Comparison of ENCODE assay signal across 11 cellular contexts in the genomic region with DNA sequence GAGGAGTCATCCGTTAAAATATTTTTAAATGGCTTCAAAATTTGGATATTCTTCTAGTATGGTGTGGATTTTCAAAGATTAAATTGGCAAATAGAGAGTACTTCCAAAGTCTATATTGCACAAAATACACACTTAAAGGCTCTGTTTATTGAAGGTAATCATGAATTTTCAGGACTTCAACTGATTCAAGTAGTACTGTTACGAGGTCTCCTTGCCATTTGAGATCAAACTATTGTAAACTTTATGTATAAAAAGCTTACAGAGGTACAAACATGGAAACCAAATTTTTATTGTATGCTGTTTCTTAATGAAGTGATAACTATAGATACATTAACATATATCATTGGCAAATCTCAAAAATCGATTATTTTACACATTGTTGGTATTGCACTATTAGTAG. TPM values are rescaled to one million over a fixed set of nuclear protein-coding genes. Genes with fewer than 3 reads are reported as not detected.
DNase-seq lines count a peak whose midpoint lies in the region; ATAC-seq and TF ChIP-seq lines count a peak whose summit lies in the region.
"Had no signal": no experiment of that assay in that cellular context is flagged by ENCODE, and none has a peak within 500 bp of the region (broad histone marks: within the 10 kb centered on the region; RNA-seq: fewer than 3 reads in every experiment).

No MANE protein-coding gene starts in this region.

- H2AK5ac ChIP-seq in mesendoderm (ENCODE audit: low read length), result no peak overlapping the region

- H3K4me3 ChIP-seq in iPS-18a (ENCODE audit: low read length), result peak overlapping the region; percentile 75
- H3K4me3 ChIP-seq in thoracic aorta, result peak overlapping the region; percentile 99
- H3K4me3 ChIP-seq in mesendoderm (ENCODE audit: low read length), result no peak overlapping the region

- H4K5ac ChIP-seq in mesendoderm (ENCODE audit: low read length), result no peak overlapping the region

- H2BK120ac ChIP-seq in mesendoderm (ENCODE audit: low read depth, low read length), result no peak overlapping the region

- peak overlapping the region; percentile 99 for H3K4me3 Mint-ChIP-seq in activated CD8-positive, alpha-beta memory T cell treated with anti-CD3 and anti-CD28 coated beads, Interleukin-2, amount 10 ng/mL, durations not matched to agents 7 days and 5 days
- H3K4me3 Mint-ChIP-seq in activated naive CD8-positive, alpha-beta T cell, result peak overlapping the region; percentile 100

- H3K27me3 ChIP-seq in iPS-18a (ENCODE audit: control insufficient read depth, insufficient read depth, low read length) (peaks cover 10% of the 10 kb centered on the region), thoracic aorta (replicated peaks; ENCODE audit: insufficient read depth) (no peaks in the 10 kb centered on the region), mesendoderm (ENCODE audit: insufficient read depth, low read length, poor library complexity) (peaks cover 3% of the 10 kb centered on the region)

- H3K27me3 Mint-ChIP-seq in activated CD8-positive, alpha-beta memory T cell treated with anti-CD3 and anti-CD28 coated beads, Interleukin-2, amount 10 ng/mL, durations not matched to agents 7 days and 5 days, result peaks cover 10% of the 10 kb centered on the region
- H3K27me3 Mint-ChIP-seq in activated naive CD8-positive, alpha-beta T cell, result no peaks in the 10 kb centered on the region

- no peaks in the 10 kb centered on the region for H3K79me1 ChIP-seq in mesendoderm (ENCODE audit: low read length)

- H2BK5ac ChIP-seq in mesendoderm (ENCODE audit: low read length), result no peak overlapping the region

- H2BK15ac ChIP-seq in mesendoderm (replicated peaks; ENCODE audit: low read depth), result no peak overlapping the region

- no peak for TF ChIP-seq CTCF in thoracic aorta (IDR thresholded peaks at IDR 0.05)

- H3K36me3 ChIP-seq in iPS-18a (ENCODE audit: control insufficient read depth, low read depth, low read length) (no peaks in the 10 kb centered on the region), thoracic aorta (no peaks in the 10 kb centered on the region), mesendoderm (ENCODE audit: control insufficient read depth, insufficient read depth, low read length) (no peaks in the 10 kb centered on the region)

- ATAC-seq in activated CD8-positive, alpha-beta memory T cell treated with anti-CD3 and anti-CD28 coated beads, Interleukin-2, amount 10 ng/mL, durations not matched to agents 7 days and 5 days, result no peak
- ATAC-seq in thoracic aorta (ENCODE audit: insufficient number of reproducible peaks, low FRiP score, low read depth) (no peak), GM19395 (IDR thresholded peaks at IDR 0.05; ENCODE audit: unreplicated experiment) (no peak)
- ATAC-seq: sciatic nerve had no signal

- no peak overlapping the region for H3K4ac ChIP-seq in mesendoderm (ENCODE audit: low read depth, low read length)

- H3K27ac Mint-ChIP-seq in activated CD8-positive, alpha-beta memory T cell treated with anti-CD3 and anti-CD28 coated beads, Interleukin-2, amount 10 ng/mL, durations not matched to agents 7 days and 5 days, result no peak overlapping the region
- no peak overlapping the region for H3K27ac Mint-ChIP-seq in activated naive CD8-positive, alpha-beta T cell

- no peak overlapping the region for H3K23ac ChIP-seq in mesendoderm (ENCODE audit: low read length)

- peaks cover 44% of the 10 kb centered on the region for H3K79me2 ChIP-seq in mesendoderm (ENCODE audit: control insufficient read depth, insufficient read depth, low read length)

- no peak overlapping the region for H4K8ac ChIP-seq in mesendoderm (ENCODE audit: low read depth, low read length)

- peaks cover 22% of the 10 kb centered on the region for H3K4me1 ChIP-seq in iPS-18a (ENCODE audit: control insufficient read depth, low read depth, low read length)
- H3K4me1 ChIP-seq in thoracic aorta (ENCODE audit: control insufficient read depth in 1 of 2, low read depth in 2 of 2), result peaks cover 16 to 29% of the 10 kb centered on the region in 2 donors
- H3K4me1 ChIP-seq in mesendoderm (ENCODE audit: control insufficient read depth, low read depth, low read length), result no peaks in the 10 kb centered on the region

- H3K9ac ChIP-seq in iPS-18a (ENCODE audit: low read length) (peak overlapping the region; percentile 28), mesendoderm (ENCODE audit: low read length) (no peak overlapping the region)

- no peak overlapping the region for H3K4me2 ChIP-seq in mesendoderm (ENCODE audit: low read length)

- CTCF ChIA-PET in activated CD8-positive, alpha-beta memory T cell treated with anti-CD3 and anti-CD28 coated beads, Interleukin-2, amount 10 ng/mL, durations not matched to agents 7 days and 5 days (lab: Charles Lee), result interaction anchor here (0.6 kb wide), 1 partner anchor 244 kb away, joined by 3 read pairs; no protein-coding TSS in a partner anchor

- H3K18ac ChIP-seq in mesendoderm (ENCODE audit: low read length), result no peak overlapping the region

- DNase-seq in activated CD8-positive, alpha-beta memory T cell treated with anti-CD3 and anti-CD28 coated beads, Interleukin-2, amount 10 ng/mL, durations not matched to agents 7 days and 5 days, result no peak
- no peak for DNase-seq in activated CD8-positive, alpha-beta memory T cell treated with anti-CD3 and anti-CD28 coated beads, Interleukin-2, amount 50 U/mL, for 4 hours
- DNase-seq in thoracic aorta (ENCODE audit: low spot score), result no peak
- no peak for DNase-seq in mesendoderm
- no peak for DNase-seq in OCI-M1 (lab: John Stamatoyannopoulos, UW)
- DNase-seq: T1000 had no signal

- H3K9me3 Mint-ChIP-seq in activated CD8-positive, alpha-beta memory T cell treated with anti-CD3 and anti-CD28 coated beads, Interleukin-2, amount 10 ng/mL, durations not matched to agents 7 days and 5 days (ENCODE audit: low read depth), result no peaks in the 10 kb centered on the region
- no peaks in the 10 kb centered on the region for H3K9me3 Mint-ChIP-seq in activated naive CD8-positive, alpha-beta T cell (ENCODE audit: low read depth)

- H3K9me3 ChIP-seq in iPS-18a (ENCODE audit: control insufficient read depth, low read depth, low read length) (no peaks in the 10 kb centered on the region), thoracic aorta (no peaks in the 10 kb centered on the region)

- peaks cover 33% of the 10 kb centered on the region for H3K4me1 Mint-ChIP-seq in activated CD8-positive, alpha-beta memory T cell treated with anti-CD3 and anti-CD28 coated beads, Interleukin-2, amount 10 ng/mL, durations not matched to agents 7 days and 5 days
- H3K4me1 Mint-ChIP-seq in activated naive CD8-positive, alpha-beta T cell (ENCODE audit: low read depth), result peaks cover 62% of the 10 kb centered on the region

- no peak overlapping the region for H3K27ac ChIP-seq in iPS-18a (ENCODE audit: low read length)
- H3K27ac ChIP-seq in thoracic aorta, result no peak overlapping the region
- no peak overlapping the region for H3K27ac ChIP-seq in mesendoderm (ENCODE audit: low read depth, low read length)
- H3K27ac ChIP-seq: C4-2B had no signal

- no CpG with 5 or more reads among the region's 3 CpGs for WGBS in mesendoderm (ENCODE audit: extremely low coverage, insufficient coverage, low lambda C conversion rate)

- peaks cover 22% of the 10 kb centered on the region for H3K36me3 Mint-ChIP-seq in activated CD8-positive, alpha-beta memory T cell treated with anti-CD3 and anti-CD28 coated beads, Interleukin-2, amount 10 ng/mL, durations not matched to agents 7 days and 5 days
- H3K36me3 Mint-ChIP-seq in activated naive CD8-positive, alpha-beta T cell, result no peaks in the 10 kb centered on the region

- H3K56ac ChIP-seq in mesendoderm (ENCODE audit: low read length), result no peak overlapping the region

RNA-seq across cellular contexts. Expression of gene ERBIN, which starts 2.5 kb away (rescaled TPM):
- total RNA-seq in activated CD8-positive, alpha-beta memory T cell treated with anti-CD3 and anti-CD28 coated beads, Interleukin-2, amount 10 ng/mL, durations not matched to agents 7 days and 5 days, result 10 to 100 TPM; 40.8 to 40.9 TPM
- total RNA-seq in thoracic aorta, result 10 to 100 TPM; 55.0 to 61.5 TPM
- polyA plus RNA-seq in mesendoderm (2013, experiment 1 of 2), result 20.2 TPM
- polyA plus RNA-seq in mesendoderm (2013, experiment 2 of 2), result 21.1 TPM
